Comparison of ENCODE assay signal across 11 cellular contexts in genomic region chr16:68289202-68289601, GRCh38. TPM values are rescaled to one million over a fixed set of nuclear protein-coding genes. Genes with fewer than 3 reads are reported as not detected.
DNase-seq lines count a peak whose midpoint lies in the region; ATAC-seq and TF ChIP-seq lines count a peak whose summit lies in the region.
"Had no signal": no experiment of that assay in that cellular context is flagged by ENCODE, and none has a peak within 500 bp of the region (broad histone marks: within the 10 kb centered on the region; RNA-seq: fewer than 3 reads in every experiment).

No MANE protein-coding gene starts in this region.

- ATAC-seq in GM19351 (IDR thresholded peaks at IDR 0.05; ENCODE audit: unreplicated experiment) = no peak
- ATAC-seq: Panc1 had no signal

- no peak overlapping the region for H3K4me2 ChIP-seq in mammary epithelial cell (ENCODE audit: insufficient read depth, low read depth, low read length)
- peak overlapping the region; percentile 51 for H3K4me2 ChIP-seq in OCI-LY3 (ENCODE audit: low read length)

- H3K4me3 ChIP-seq in breast epithelium = no peak overlapping the region
- no peak overlapping the region for H3K4me3 ChIP-seq in mammary epithelial cell (replicated peaks in 1 of 3; ENCODE audit: insufficient read depth in 1 of 3, low read depth in 2 of 3, low read length in 3 of 3)
- H3K4me3 ChIP-seq in OCI-LY3 (ENCODE audit: low read length) = 0 out of 2 replicates have a peak overlapping the region, but pooled peaks have one; percentile 7
- no peak overlapping the region for H3K4me3 ChIP-seq in esophagus muscularis mucosa
- H3K4me3 ChIP-seq in tibial artery = no peak overlapping the region

- intact Hi-C loops in breast epithelium (cut with DNase I; ENCODE audit: low total_unique reads) = no loop called here
- intact Hi-C loops in mammary epithelial cell (cut with micrococcal nuclease) = no loop called here
- intact Hi-C loops in esophagus muscularis mucosa (cut with DNase I) = no loop called here
- intact Hi-C loops in tibial artery (cut with DNase I; ENCODE audit: low total_unique reads) = no loop called here

- no peaks in the 10 kb centered on the region for H3K36me3 ChIP-seq in breast epithelium
- H3K36me3 ChIP-seq in mammary epithelial cell (ENCODE audit: insufficient read depth, low read length) = peaks cover 13% of the 10 kb centered on the region
- peaks cover 42% of the 10 kb centered on the region for H3K36me3 ChIP-seq in OCI-LY3 (replicated peaks; ENCODE audit: low read depth, low read length)
- H3K36me3 ChIP-seq in esophagus muscularis mucosa = peaks cover 11 to 72% (median 58%) of the 10 kb centered on the region in 4 donors
- peaks cover 19 to 40% (median 25%) of the 10 kb centered on the region in 3 donors for H3K36me3 ChIP-seq in tibial artery

- H3K9me3 ChIP-seq in breast epithelium (no peaks in the 10 kb centered on the region), mammary epithelial cell (replicated peaks; ENCODE audit: insufficient read depth, low read length) (no peaks in the 10 kb centered on the region), OCI-LY3 (ENCODE audit: insufficient read depth, low read length) (no peaks in the 10 kb centered on the region), esophagus muscularis mucosa (no peaks in the 10 kb centered on the region), tibial artery (no peaks in the 10 kb centered on the region)
- H3K9me3 ChIP-seq: BE2C had no signal

- peaks cover 16% of the 10 kb centered on the region for H3K79me2 ChIP-seq in mammary epithelial cell (ENCODE audit: insufficient read depth, low read length)
- H3K79me2 ChIP-seq in OCI-LY3 (ENCODE audit: low read length) = peaks cover 19% of the 10 kb centered on the region

- BruUV-seq in mammary epithelial cell (replicated peaks; lab: Mats Ljungman, UMichigan) = no TSS peak

- H4K20me1 ChIP-seq in mammary epithelial cell (ENCODE audit: insufficient read depth, low read length) (no peaks in the 10 kb centered on the region), OCI-LY3 (ENCODE audit: insufficient read depth, low read length) (peaks cover 6% of the 10 kb centered on the region; the same call in 1 of the 2 replicates)

- no peak overlapping the region for H2AFZ ChIP-seq in mammary epithelial cell (ENCODE audit: low read depth, low read length)
- no peak overlapping the region for H2AFZ ChIP-seq in OCI-LY3 (ENCODE audit: low read depth, low read length)

- WGBS in mammary epithelial cell (ENCODE audit: low coverage, missing lambda C conversion rate) = 100% methylated on average over 2 of the region's 2 CpGs
- WGBS in esophagus muscularis mucosa = 85% methylated on average over 2 of the region's 2 CpGs

- dilution Hi-C loops in mammary epithelial cell (cut with HindIII; ENCODE audit: low sequenced_read_pairs) = loop anchor here (5.0 kb wide), 1 partner anchor 43 kb away; no protein-coding TSS in a partner anchor

- TF ChIP-seq EP300 in esophagus muscularis mucosa (IDR thresholded peaks at IDR 0.05) = no peak

- no peak for TF ChIP-seq POLR2A in breast epithelium (IDR thresholded peaks at IDR 0.05)
- TF ChIP-seq POLR2A in esophagus muscularis mucosa (IDR thresholded peaks at IDR 0.05; ENCODE audit: low read depth) = no peak

- in situ Hi-C loops in mammary epithelial cell (cut with MboI; ENCODE audit: low sequenced_read_pairs in 2 of 2) = no loop called here

- CTCF ChIA-PET in mammary epithelial cell (lab: Charles Lee; ENCODE audit: low non-redundant PET) = no interaction called here

- H3K27me3 ChIP-seq in breast epithelium (no peaks in the 10 kb centered on the region), mammary epithelial cell (ENCODE audit: insufficient read depth, low read length) (no peaks in the 10 kb centered on the region), OCI-LY3 (ENCODE audit: low read depth, low read length) (no peaks in the 10 kb centered on the region), esophagus muscularis mucosa (no peaks in the 10 kb centered on the region), tibial artery (no peaks in the 10 kb centered on the region)
- H3K27me3 ChIP-seq: BE2C had no signal

- H3K27ac ChIP-seq in breast epithelium (peak overlapping the region; percentile 54 to 77), mammary epithelial cell (ENCODE audit: insufficient read depth, low read depth, low read length) (no peak overlapping the region), OCI-LY3 (ENCODE audit: low read length) (peak overlapping the region; percentile 55), esophagus muscularis mucosa (replicated peaks in 1 of 4) (peak overlapping the region in 3 of 4 donors; percentile 45 to 57 (median 56)), tibial artery (peak overlapping the region; percentile 74 to 80)

- H3K4me1 ChIP-seq in breast epithelium = peaks cover 0 to 13% of the 10 kb centered on the region in 2 donors
- H3K4me1 ChIP-seq in mammary epithelial cell (ENCODE audit: insufficient read depth, low read length) = peaks cover 14% of the 10 kb centered on the region
- H3K4me1 ChIP-seq in OCI-LY3 (ENCODE audit: low read length) = peaks cover 39% of the 10 kb centered on the region
- H3K4me1 ChIP-seq in esophagus muscularis mucosa = peaks cover 49 to 66% (median 59%) of the 10 kb centered on the region in 4 donors
- peaks cover 0 to 50% (median 19%) of the 10 kb centered on the region in 4 donors for H3K4me1 ChIP-seq in tibial artery
- H3K4me1 ChIP-seq: BE2C had no signal

- no peak for DNase-seq in breast epithelium (ENCODE audit: low spot score in 2 of 2)
- DNase-seq in mammary epithelial cell = no peak
- DNase-seq in esophagus muscularis mucosa (ENCODE audit: extremely low spot score) = no peak
- no peak for DNase-seq in tibial artery
- no peak for DNase-seq in H4 (ENCODE audit: low spot score)
- no peak for DNase-seq in NCI-H524 (lab: John Stamatoyannopoulos, UW)
- DNase-seq: BE2C, NCI-H1930 had no signal

- H3K9ac ChIP-seq in mammary epithelial cell (ENCODE audit: insufficient read depth, low read length) = no peak overlapping the region
- peak overlapping the region; percentile 27; the same call in 1 of the 2 replicates for H3K9ac ChIP-seq in OCI-LY3 (ENCODE audit: low read length)

- TF ChIP-seq CTCF in breast epithelium (IDR thresholded peaks at IDR 0.05) (no peak), mammary epithelial cell (conservative IDR thresholded peaks at IDR 0.05 in 1 of 2, IDR thresholded peaks at IDR 0.05 in 1 of 2; ENCODE audit: extremely low read depth in 1 of 2, insufficient read depth in 1 of 2, low read depth in 1 of 2, low read length in 2 of 2) (no peak), OCI-LY3 (IDR thresholded peaks at IDR 0.05; ENCODE audit: low read depth, low read length) (no peak), esophagus muscularis mucosa (IDR thresholded peaks at IDR 0.05) (no peak), tibial artery (IDR thresholded peaks at IDR 0.05) (no peak)

RNA-seq across cellular contexts. Expression of gene SLC7A6OS, which starts 21.5 kb away (rescaled TPM):
- total RNA-seq in breast epithelium = 10 to 100 TPM; 16.4 to 18.6 (median 16.5) TPM
- total RNA-seq in mammary epithelial cell = 10 to 100 TPM; 11.5 to 15.6 TPM
- polyA plus RNA-seq in mammary epithelial cell = 6.5 TPM
- polyA minus RNA-seq in mammary epithelial cell = 3.9 TPM
- total RNA-seq in esophagus muscularis mucosa = 10 to 100 TPM in 2 of 4 donors, 1 to 10 TPM in 2; 8.7 to 15.7 (median 11.5) TPM
- 7.3 and 8.1 TPM in 2 replicates for total RNA-seq in H4 (2014; rRNA removed; shearing (Covaris generic))

RNA-seq across cellular contexts. Expression of gene PRMT7, which starts 21.6 kb away (rescaled TPM):
- total RNA-seq in breast epithelium = 10 to 100 TPM; 38.4 to 53.4 (median 41.0) TPM
- total RNA-seq in mammary epithelial cell = 10 to 100 TPM; 31.9 to 38.3 TPM
- 35.5 TPM for polyA plus RNA-seq in mammary epithelial cell
- polyA minus RNA-seq in mammary epithelial cell = 14.6 TPM
- 10 to 100 TPM; 20.0 to 31.1 (median 26.8) TPM for total RNA-seq in esophagus muscularis mucosa
- 37.5 and 50.1 TPM in 2 replicates for total RNA-seq in H4 (2014; rRNA removed; shearing (Covaris generic))

RNA-seq across cellular contexts. Expression of gene SLC7A6, which starts 24.9 kb away (rescaled TPM):
- total RNA-seq in breast epithelium (100 to 1,000 TPM in 1 of 3 donors, 10 to 100 TPM in 2; 43.2 to 284 (median 65.2) TPM), mammary epithelial cell (10 to 100 TPM; 27.0 to 37.1 TPM), esophagus muscularis mucosa (10 to 100 TPM; 18.9 to 37.1 (median 27.3) TPM)
- 19.3 TPM for polyA plus RNA-seq in mammary epithelial cell
- polyA minus RNA-seq in mammary epithelial cell = 35.1 TPM
- 16.7 and 20.7 TPM in 2 replicates for total RNA-seq in H4 (2014; rRNA removed; shearing (Covaris generic))

RNA-seq across cellular contexts. Expression of gene PLA2G15, which starts 44.0 kb away (rescaled TPM):
- 10 to 100 TPM; 15.4 to 34.7 (median 19.8) TPM for total RNA-seq in breast epithelium
- 10 to 100 TPM; 12.4 to 19.8 TPM for total RNA-seq in mammary epithelial cell
- 15.6 TPM for polyA plus RNA-seq in mammary epithelial cell
- polyA minus RNA-seq in mammary epithelial cell = 14.3 TPM
- total RNA-seq in esophagus muscularis mucosa = 10 to 100 TPM; 10.4 to 22.0 (median 15.3) TPM
- 14.8 and 22.1 TPM in 2 replicates for total RNA-seq in H4 (2014; rRNA removed; shearing (Covaris generic))

RNA-seq across cellular contexts. Expression of gene ESRP2, which starts 53.3 kb away (rescaled TPM):
- 10 to 100 TPM in 2 of 3 donors, under 1 TPM in 1; 0.80 to 58.0 (median 26.5) TPM for total RNA-seq in breast epithelium
- 10 to 100 TPM; 24.3 to 47.7 TPM for total RNA-seq in mammary epithelial cell
- 35.4 TPM for polyA plus RNA-seq in mammary epithelial cell
- 41.2 TPM for polyA minus RNA-seq in mammary epithelial cell
- 1 to 10 TPM in 1 of 4 donors, under 1 TPM in 3; 0.17 to 2.1 (median 0.52) TPM for total RNA-seq in esophagus muscularis mucosa
- total RNA-seq in H4 (2014; rRNA removed; shearing (Covaris generic)) = 0.21 TPM in 1 of 2 replicates, not detected in the other
